In genomic region chr6:8183266-8183665, GRCh38 we compare ENCODE assay signal across 1 cellular context.
TF ChIP-seq lines count a peak whose summit lies in the region.

No MANE protein-coding gene starts in this region.

TF ChIP-seq in IMR-90, 13 proteins besides CTCF, POLR2A, EP300 and RAD21:
- TF ChIP-seq ELK1 (IDR thresholded peaks at IDR 0.05; ENCODE audit: borderline replicate concordance, low read depth, low read length) (no peak), NFE2L2 (IDR thresholded peaks at IDR 0.05; ENCODE audit: low read depth, low read length) (no peak), FOS (IDR thresholded peaks at IDR 0.05; ENCODE audit: low read depth, low read length) (no peak)
